Comparison of ENCODE assay signal across 19 cellular contexts in genomic region chr19:53388168-53388567, GRCh38.
"Had no signal": no experiment of that assay in that cellular context is flagged by ENCODE, and none has a peak within 500 bp of the region (broad histone marks: within the 10 kb centered on the region; RNA-seq: fewer than 3 reads in every experiment).

No MANE protein-coding gene starts in this region.

- DNase-seq: activated CD4-positive, alpha-beta T cell treated with anti-CD3 and anti-CD28 coated beads for 1 hour; activated gamma-delta T cell; amniotic stem cell; caudate nucleus; colonic mucosa; erythroblast; islet precursor cell; left colon; lower lobe of right lung; nephron progenitor cell; nucleus accumbens; posterior cingulate gyrus; stimulated activated CD4-positive, alpha-beta T cell treated with anti-CD3 and anti-CD28 coated beads, Interleukin-2, amount 100 ng/mL, for 24 hours; stimulated activated naive CD4-positive, alpha-beta T cell treated with Interleukin-2 at 50 U/mL for 16 hours; T-helper 2 cell; thyroid gland had no signal

- H3K27me3 ChIP-seq: colonic mucosa, hepatocyte, thyroid gland had no signal

- ATAC-seq: activated naive CD4-positive, alpha-beta T cell treated with anti-CD3 and anti-CD28 coated beads, Interleukin-2, amount 50 U/mL, for 72 hours; left colon; lower lobe of right lung had no signal

- H3K36me3 ChIP-seq: colonic mucosa, lower lobe of right lung, thyroid gland had no signal

- H3K4me2 ChIP-seq: hepatocyte had no signal

- H3K4me3 ChIP-seq: colonic mucosa, hepatocyte, lower lobe of right lung, thyroid gland had no signal

- H3K4me1 ChIP-seq: colonic mucosa, lower lobe of right lung, thyroid gland had no signal

- H3K27ac ChIP-seq: colonic mucosa, hepatocyte, lower lobe of right lung, thyroid gland, VCaP had no signal

- H3K79me2 ChIP-seq: hepatocyte had no signal

- H3K9me3 ChIP-seq: thyroid gland had no signal

- H2AFZ ChIP-seq: hepatocyte had no signal
